Comparison of ENCODE assay signal across 13 cellular contexts in the genomic region with DNA sequence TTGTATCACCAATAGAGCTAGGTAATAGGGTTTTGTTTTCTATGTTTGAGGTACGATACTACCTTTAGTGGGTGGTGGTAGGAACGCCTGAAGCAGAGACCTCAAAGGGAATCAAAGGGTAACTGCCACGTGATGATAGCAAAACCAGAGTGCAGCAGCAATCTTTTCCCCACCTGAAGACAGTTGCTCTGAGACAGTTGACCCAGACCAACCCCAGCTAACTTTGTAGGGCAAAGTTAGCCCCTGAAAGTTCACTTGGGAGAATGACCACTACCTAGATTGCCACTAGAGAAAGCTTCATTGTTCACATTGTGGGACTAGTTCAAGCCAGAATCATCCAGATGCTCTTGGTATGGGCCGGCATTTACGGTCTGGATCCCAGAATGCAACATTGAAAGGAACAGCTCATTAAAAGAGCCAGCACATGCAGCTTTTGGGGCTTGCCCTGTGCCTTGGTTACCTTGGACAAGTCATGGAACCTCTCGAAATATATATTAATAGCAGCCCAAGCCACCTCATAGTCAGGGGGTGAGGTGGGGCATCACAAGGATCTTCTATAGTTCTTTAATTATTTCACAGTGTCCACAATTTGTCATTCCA. TPM values are rescaled to one million over a fixed set of nuclear protein-coding genes. Genes with fewer than 3 reads are reported as not detected.
DNase-seq lines count a peak whose midpoint lies in the region; ATAC-seq, FAIRE-seq and TF ChIP-seq lines count a peak whose summit lies in the region.
"Had no signal": no experiment of that assay in that cellular context is flagged by ENCODE, and none has a peak within 500 bp of the region (broad histone marks: within the 10 kb centered on the region; RNA-seq: fewer than 3 reads in every experiment).

No MANE protein-coding gene starts in this region.

- intact Hi-C loops in CD4-positive, alpha-beta T cell (cut with DNase I, micrococcal nuclease), result no loop called here
- intact Hi-C loops in right lobe of liver (cut with DNase I), result no loop called here

- no peaks in the 10 kb centered on the region for H3K9me3 Mint-ChIP-seq in CD4-positive, alpha-beta T cell
- H3K9me3 Mint-ChIP-seq in IgD-negative memory B cell, result no peaks in the 10 kb centered on the region
- no peaks in the 10 kb centered on the region for H3K9me3 Mint-ChIP-seq in activated CD8-positive, alpha-beta T cell treated with anti-CD3 and anti-CD28 coated beads, Interleukin-2, amount 10 ng/mL, durations not matched to agents 7 days and 5 days (ENCODE audit: insufficient read depth)
- no peaks in the 10 kb centered on the region for H3K9me3 Mint-ChIP-seq in immature natural killer cell
- H3K9me3 Mint-ChIP-seq in type B pancreatic cell, result no peaks in the 10 kb centered on the region

- no peaks in the 10 kb centered on the region for H3K36me3 ChIP-seq in right lobe of liver

- H3K27ac ChIP-seq in CD4-positive, alpha-beta T cell (ENCODE audit: low read depth, low read length), result peak overlapping the region; percentile 59
- no peak overlapping the region for H3K27ac ChIP-seq in right lobe of liver
- H3K27ac ChIP-seq: HL-60 had no signal

- peak; percentile 24 for ATAC-seq in CD4-positive, alpha-beta T cell (ENCODE audit: poor library complexity)
- no peak for ATAC-seq in activated CD8-positive, alpha-beta T cell treated with anti-CD3 and anti-CD28 coated beads, Interleukin-2, amount 10 ng/mL, durations not matched to agents 7 days and 5 days
- no peak for ATAC-seq in GM21619 (IDR thresholded peaks at IDR 0.05; ENCODE audit: unreplicated experiment)
- no peak for ATAC-seq in right lobe of liver

- H3K36me3 Mint-ChIP-seq in CD4-positive, alpha-beta T cell (ENCODE audit: low read depth), result peaks cover 68% of the 10 kb centered on the region
- H3K36me3 Mint-ChIP-seq in IgD-negative memory B cell (no peaks in the 10 kb centered on the region), immature natural killer cell (peaks cover 0 to 4% (median 0%) of the 10 kb centered on the region in 3 donors), type B pancreatic cell (no peaks in the 10 kb centered on the region)
- H3K36me3 Mint-ChIP-seq in activated CD8-positive, alpha-beta T cell treated with anti-CD3 and anti-CD28 coated beads, Interleukin-2, amount 10 ng/mL, durations not matched to agents 7 days and 5 days (ENCODE audit: low read depth), result peaks cover 62% of the 10 kb centered on the region

- H3K27me3 Mint-ChIP-seq in CD4-positive, alpha-beta T cell, result no peaks in the 10 kb centered on the region
- no peaks in the 10 kb centered on the region for H3K27me3 Mint-ChIP-seq in IgD-negative memory B cell
- H3K27me3 Mint-ChIP-seq in activated CD8-positive, alpha-beta T cell treated with anti-CD3 and anti-CD28 coated beads, Interleukin-2, amount 10 ng/mL, durations not matched to agents 7 days and 5 days (ENCODE audit: low read depth), result no peaks in the 10 kb centered on the region
- H3K27me3 Mint-ChIP-seq in immature natural killer cell (ENCODE audit: low read depth in 3 of 3), result peaks cover 7 to 12% (median 8%) of the 10 kb centered on the region in 3 donors
- H3K27me3 Mint-ChIP-seq in type B pancreatic cell, result no peaks in the 10 kb centered on the region

- H3K27me3 ChIP-seq in CD4-positive, alpha-beta T cell (ENCODE audit: control insufficient read depth, insufficient read depth, low read length), result no peaks in the 10 kb centered on the region
- H3K27me3 ChIP-seq in right lobe of liver, result no peaks in the 10 kb centered on the region

- DNase-seq in CD4-positive, alpha-beta T cell, result peak in 2 of 10 experiments; percentile 35 to 39
- no peak for DNase-seq in activated CD8-positive, alpha-beta T cell treated with anti-CD3 and anti-CD28 coated beads, Interleukin-2, amount 10 ng/mL, durations not matched to agents 7 days and 5 days
- DNase-seq in immature natural killer cell (no peak), type B pancreatic cell (ENCODE audit: extremely low spot score, unreplicated experiment) (no peak), right lobe of liver (no peak), urothelium cell line (ENCODE audit: low spot score) (no peak)
- DNase-seq: MV-4-11, NCI-H510A treated with DMSO at 0.1 percent for 48 hours, SHP77 had no signal

- POLR2A ChIA-PET in CD4-positive, alpha-beta T cell (lab: Charles Lee), result interaction anchor here (1.2 to 6.8 kb wide), 11 partner anchors 11 to 164 kb away, joined by 3 to 199 read pairs (median 8); a partner anchor contains a TSS
- POLR2A ChIA-PET in activated CD8-positive, alpha-beta T cell treated with anti-CD3 and anti-CD28 coated beads, Interleukin-2, amount 10 ng/mL, durations not matched to agents 7 days and 5 days (lab: Charles Lee), result interaction anchor here (0.9 to 5.8 kb wide), 8 partner anchors 11 to 82 kb away, joined by 3 to 198 read pairs (median 5); a partner anchor contains a TSS

- peak overlapping the region; percentile 96 for H3K27ac Mint-ChIP-seq in CD4-positive, alpha-beta T cell
- H3K27ac Mint-ChIP-seq in IgD-negative memory B cell, result peak overlapping the region; percentile 86 to 100 (median 93)
- H3K27ac Mint-ChIP-seq in activated CD8-positive, alpha-beta T cell treated with anti-CD3 and anti-CD28 coated beads, Interleukin-2, amount 10 ng/mL, durations not matched to agents 7 days and 5 days, result peak overlapping the region; percentile 99
- H3K27ac Mint-ChIP-seq in immature natural killer cell, result peak overlapping the region; percentile 81 to 100 (median 98)
- H3K27ac Mint-ChIP-seq in type B pancreatic cell, result no peak overlapping the region

- H3K4me1 ChIP-seq in right lobe of liver, result peaks cover 0 to 5% (median 0%) of the 10 kb centered on the region in 4 donors

- H3K4me3 Mint-ChIP-seq in CD4-positive, alpha-beta T cell, result peak overlapping the region; percentile 93
- peak overlapping the region; percentile 58 to 100 (median 90) for H3K4me3 Mint-ChIP-seq in IgD-negative memory B cell
- peak overlapping the region; percentile 92 for H3K4me3 Mint-ChIP-seq in activated CD8-positive, alpha-beta T cell treated with anti-CD3 and anti-CD28 coated beads, Interleukin-2, amount 10 ng/mL, durations not matched to agents 7 days and 5 days
- H3K4me3 Mint-ChIP-seq in immature natural killer cell, result peak overlapping the region; percentile 74 to 95 (median 94)
- no peak overlapping the region for H3K4me3 Mint-ChIP-seq in type B pancreatic cell

- no peak for TF ChIP-seq POLR2A in right lobe of liver (IDR thresholded peaks at IDR 0.05)

- peaks cover 59% of the 10 kb centered on the region for H3K4me1 Mint-ChIP-seq in CD4-positive, alpha-beta T cell (ENCODE audit: low read depth)
- peaks cover 39 to 54% (median 53%) of the 10 kb centered on the region in 3 donors for H3K4me1 Mint-ChIP-seq in IgD-negative memory B cell
- H3K4me1 Mint-ChIP-seq in activated CD8-positive, alpha-beta T cell treated with anti-CD3 and anti-CD28 coated beads, Interleukin-2, amount 10 ng/mL, durations not matched to agents 7 days and 5 days (ENCODE audit: low read depth), result peaks cover 55% of the 10 kb centered on the region
- peaks cover 83 to 84% of the 10 kb centered on the region in 2 donors for H3K4me1 Mint-ChIP-seq in immature natural killer cell
- peaks cover 23% of the 10 kb centered on the region for H3K4me1 Mint-ChIP-seq in type B pancreatic cell (ENCODE audit: unreplicated experiment)

- no peak for FAIRE-seq in urothelium cell line (lab: Jason Lieb, UNC)

- TF ChIP-seq CTCF in CD4-positive, alpha-beta T cell (IDR thresholded peaks at IDR 0.05), result no peak
- TF ChIP-seq CTCF in type B pancreatic cell (conservative IDR thresholded peaks at IDR 0.05) (no peak), right lobe of liver (IDR thresholded peaks at IDR 0.05) (no peak)

- no peaks in the 10 kb centered on the region for H3K9me3 ChIP-seq in CD4-positive, alpha-beta T cell (ENCODE audit: control insufficient read depth, low read length)
- no peaks in the 10 kb centered on the region for H3K9me3 ChIP-seq in right lobe of liver

- 47% methylated on average over 4 of the region's 6 CpGs for WGBS in right lobe of liver (ENCODE audit: insufficient coverage, low coverage, low lambda C conversion rate, missing lambda C conversion rate)

- no peak overlapping the region for H3K4me3 ChIP-seq in right lobe of liver
- H3K4me3 ChIP-seq: smooth muscle cell had no signal

- CTCF ChIA-PET in CD4-positive, alpha-beta T cell (lab: Charles Lee), result interaction anchor here (0.9 to 5.6 kb wide), 3 partner anchors 11 to 40 kb away, joined by 3 to 42 read pairs (median 6); no protein-coding TSS in a partner anchor
- CTCF ChIA-PET in activated CD8-positive, alpha-beta T cell treated with anti-CD3 and anti-CD28 coated beads, Interleukin-2, amount 10 ng/mL, durations not matched to agents 7 days and 5 days (lab: Charles Lee), result interaction anchor here (1.2 to 3.7 kb wide), 4 partner anchors 10 to 65 kb away, joined by 3 to 17 read pairs (median 6); no protein-coding TSS in a partner anchor

RNA-seq across cellular contexts. Expression of a gene that starts 4.0 kb away (rescaled TPM):
- total RNA-seq in CD4-positive, alpha-beta T cell, result 100 to 1,000 TPM; 132 to 134 TPM
- polyA plus RNA-seq in IgD-negative memory B cell (241 TPM), immature natural killer cell (100 to 1,000 TPM; 104 to 244 (median 139) TPM)
- total RNA-seq in activated CD8-positive, alpha-beta T cell treated with anti-CD3 and anti-CD28 coated beads, Interleukin-2, amount 10 ng/mL, durations not matched to agents 7 days and 5 days, result 100 to 1,000 TPM; 303 to 312 TPM
- total RNA-seq in type B pancreatic cell (ENCODE audit: low replicate concordance) (15.8 and 70.2 TPM in 2 replicates), right lobe of liver (10 to 100 TPM; 12.7 to 25.6 (median 19.6) TPM)
